Comparison of ENCODE assay signal across 21 cellular contexts in the genomic region with DNA sequence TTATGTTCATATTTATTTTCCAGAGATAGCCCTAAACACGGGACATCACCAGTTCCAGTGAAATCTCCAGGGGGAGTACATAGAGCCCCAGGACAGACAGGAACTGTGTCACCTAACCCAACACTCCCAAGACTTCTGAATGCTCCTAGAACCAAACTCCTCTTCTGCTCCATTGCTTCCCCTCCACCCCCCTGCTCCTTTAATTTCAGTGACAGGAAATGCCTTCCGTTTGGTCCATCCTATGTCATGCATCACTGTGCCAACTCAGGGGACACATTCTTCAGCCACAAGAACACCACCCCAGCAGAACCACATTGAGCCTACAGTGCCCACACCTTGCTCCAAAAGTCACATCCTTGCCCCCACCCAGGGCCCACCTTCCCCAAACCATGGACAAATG.
"Had no signal": no experiment of that assay in that cellular context is flagged by ENCODE, and none has a peak within 500 bp of the region (broad histone marks: within the 10 kb centered on the region; RNA-seq: fewer than 3 reads in every experiment).

No MANE protein-coding gene starts in this region.

- H3K9ac ChIP-seq: parathyroid adenoma had no signal

- DNase-seq: activated CD4-positive, alpha-beta T cell treated with anti-CD3 and anti-CD28 coated beads for 36 hours; activated CD4-positive, alpha-beta T cell treated with anti-CD3 and anti-CD28 coated beads, Interleukin-2, amount 50 U/mL, for 4 hours; activated CD8-positive, alpha-beta memory T cell treated with anti-CD3 and anti-CD28 coated beads for 24 hours; activated CD8-positive, alpha-beta memory T cell treated with anti-CD3 and anti-CD28 coated beads, Interleukin-2, amount 50 U/mL, for 4 hours; activated naive CD4-positive, alpha-beta T cell treated with anti-CD3 and anti-CD28 coated beads for 36 hours; activated naive CD8-positive, alpha-beta T cell treated with anti-CD3 and anti-CD28 coated beads, Interleukin-2, amount 10 ng/mL, durations not matched to agents 7 days and 5 days; activated T-cell treated with anti-CD3 and anti-CD28 coated beads, Interleukin-2, amount 50 U/mL, for 24 hours; amygdala; effector CD4-positive, alpha-beta T cell; foreskin melanocyte; hippocampal formation; left cardiac atrium; right cardiac atrium; stimulated activated CD4-positive, alpha-beta T cell treated with anti-CD3 and anti-CD28 coated beads, Interleukin-15, amount 100 ng/mL, for 24 hours; stomach; T1000 had no signal

- H2AFZ ChIP-seq: parathyroid adenoma had no signal

- H3K27me3 ChIP-seq: cardiac muscle cell, stomach had no signal

- ATAC-seq: activated CD4-positive, alpha-beta T cell treated with anti-CD3 and anti-CD28 coated beads for 36 hours; stimulated activated memory B cell treated with anti-CD40 and anti-IgM and Interleukin-4, amounts not matched to agents 10 μg/mL and 1 μg/mL and 100 μg/mL, for 72 hours; WTC11 had no signal

- H3K4me2 ChIP-seq: smooth muscle cell had no signal

- H3K4me3 ChIP-seq: cardiac muscle cell, smooth muscle cell, stomach had no signal

- H3K79me2 ChIP-seq: parathyroid adenoma had no signal

- H3K4me1 ChIP-seq: parathyroid adenoma had no signal

- H3K27ac ChIP-seq: cardiac muscle cell, parathyroid adenoma had no signal

- H3K36me3 ChIP-seq: cardiac muscle cell, stomach had no signal
